ENCODE assay signal across 15 cellular contexts in genomic region chr1:21099034-21099868, GRCh38.
DNase-seq lines count a peak whose midpoint lies in the region; ATAC-seq and TF ChIP-seq lines count a peak whose summit lies in the region.
"Had no signal": no experiment of that assay in that cellular context is flagged by ENCODE, and none has a peak within 500 bp of the region (broad histone marks: within the 10 kb centered on the region; RNA-seq: fewer than 3 reads in every experiment).

No MANE protein-coding gene starts in this region.

- CTCF ChIA-PET in PC-3 (lab: Charles Lee) = no interaction called here

- H3K27me3 ChIP-seq in PC-3 (ENCODE audit: low read length) (no peaks in the 10 kb centered on the region), smooth muscle cell (ENCODE audit: low read depth) (no peaks in the 10 kb centered on the region), H9 (ENCODE audit: insufficient read depth, low read length) (no peaks in the 10 kb centered on the region)

- H3F3A ChIP-seq in PC-3 (ENCODE audit: low read length, unreplicated experiment) = no peaks in the 10 kb centered on the region
- no peaks in the 10 kb centered on the region for H3F3A ChIP-seq in smooth muscle cell (ENCODE audit: low read depth)

- H2BK120ac ChIP-seq in H9 (ENCODE audit: low read depth, low read length, poor library complexity, severe bottlenecking) = no peak overlapping the region

- H3K9me3 ChIP-seq in PC-3 (ENCODE audit: low read length) = no peaks in the 10 kb centered on the region
- H3K9me3 ChIP-seq in smooth muscle cell (replicated peaks; ENCODE audit: low read depth) = no peaks in the 10 kb centered on the region
- no peaks in the 10 kb centered on the region for H3K9me3 ChIP-seq in H9 (ENCODE audit: control insufficient read depth, low read depth, low read length)
- H3K9me3 ChIP-seq: Caco-2 had no signal

- no peak overlapping the region for H4K5ac ChIP-seq in H9 (ENCODE audit: insufficient read length, low read depth, low read length)

- no peak overlapping the region for H3K56ac ChIP-seq in H9 (ENCODE audit: insufficient read length, low read depth, low read length)

- H3K4ac ChIP-seq in H9 (ENCODE audit: low read depth, low read length) = no peak overlapping the region

- H3K9me3 Mint-ChIP-seq in activated T-cell treated with anti-CD3 and anti-CD28 coated beads, Interleukin-2, amount 50 U/mL, for 24 hours = no peaks in the 10 kb centered on the region
- no peaks in the 10 kb centered on the region for H3K9me3 Mint-ChIP-seq in endothelial cell (ENCODE audit: unreplicated experiment)
- peaks cover 2 to 6% of the 10 kb centered on the region in 2 experiments; a peak in 3 of 5 replicates for H3K9me3 Mint-ChIP-seq in H9
- H3K9me3 Mint-ChIP-seq: activated naive CD8-positive, alpha-beta T cell treated with anti-CD3 and anti-CD28 coated beads for 36 hours had no signal

- POLR2A ChIA-PET in PC-3 (lab: Charles Lee; ENCODE audit: unreplicated experiment) = no interaction called here

- H2BK20ac ChIP-seq in H9 (ENCODE audit: low read depth, low read length, poor library complexity, severe bottlenecking) = no peak overlapping the region

- no TSS peak for BruUV-seq in PC-3 (replicated peaks; lab: Mats Ljungman, UMichigan)

- H3K4me2 ChIP-seq in PC-3 (ENCODE audit: low read length) = peak overlapping the region; percentile 39
- H3K4me2 ChIP-seq in smooth muscle cell = no peak overlapping the region
- H3K4me2 ChIP-seq in H9 (ENCODE audit: insufficient read depth, insufficient read length, low read length) = no peak overlapping the region

- H3K4me3 ChIP-seq in PC-3 (ENCODE audit: low read length) (no peak overlapping the region), smooth muscle cell (no peak overlapping the region)
- H3K4me3 ChIP-seq: skin epidermis had no signal

- peak; percentile 81 for ATAC-seq in PC-3
- ATAC-seq in GM18870 (IDR thresholded peaks at IDR 0.05; ENCODE audit: unreplicated experiment) = no peak

- H4K8ac ChIP-seq in H9 (replicated peaks; ENCODE audit: insufficient read length, low read depth, low read length) = no peak overlapping the region

- H2BK5ac ChIP-seq in H9 (ENCODE audit: insufficient read length, low read length) = no peak overlapping the region

- no peak overlapping the region for H4K91ac ChIP-seq in H9 (ENCODE audit: insufficient read length, low read depth, low read length)

- H3K27me3 Mint-ChIP-seq in activated T-cell treated with anti-CD3 and anti-CD28 coated beads, Interleukin-2, amount 50 U/mL, for 24 hours = no peaks in the 10 kb centered on the region
- H3K27me3 Mint-ChIP-seq in endothelial cell (ENCODE audit: unreplicated experiment) (no peaks in the 10 kb centered on the region), H9 (ENCODE audit: low read depth) (no peaks in the 10 kb centered on the region)
- H3K27me3 Mint-ChIP-seq: activated naive CD8-positive, alpha-beta T cell treated with anti-CD3 and anti-CD28 coated beads for 36 hours had no signal

- peak overlapping the region; percentile 57 for H3K27ac Mint-ChIP-seq in activated T-cell treated with anti-CD3 and anti-CD28 coated beads, Interleukin-2, amount 50 U/mL, for 24 hours
- peak overlapping the region; percentile 96 for H3K27ac Mint-ChIP-seq in endothelial cell (ENCODE audit: unreplicated experiment)
- H3K27ac Mint-ChIP-seq in H9 = no peak overlapping the region; a peak in 1 of 7 replicates
- H3K27ac Mint-ChIP-seq: activated naive CD8-positive, alpha-beta T cell treated with anti-CD3 and anti-CD28 coated beads for 36 hours had no signal

- H3K36me3 Mint-ChIP-seq in activated T-cell treated with anti-CD3 and anti-CD28 coated beads, Interleukin-2, amount 50 U/mL, for 24 hours (ENCODE audit: low read depth) = peaks cover 54% of the 10 kb centered on the region
- H3K36me3 Mint-ChIP-seq in endothelial cell (ENCODE audit: low read depth, unreplicated experiment) (peaks cover 24% of the 10 kb centered on the region), H9 (ENCODE audit: insufficient read depth in 1 of 3, low read depth in 3 of 3) (peaks cover 8 to 27% (median 18%) of the 10 kb centered on the region in 3 experiments)

- H3K36me3 ChIP-seq in PC-3 (ENCODE audit: low read depth, low read length) (no peaks in the 10 kb centered on the region), smooth muscle cell (ENCODE audit: low read depth) (peaks cover 6% of the 10 kb centered on the region)
- H3K36me3 ChIP-seq: WERI-Rb-1 had no signal

- peak overlapping the region; percentile 33 for H3K27ac ChIP-seq in PC-3 (ENCODE audit: low read length)
- H3K27ac ChIP-seq in smooth muscle cell (ENCODE audit: low read depth) = peak overlapping the region; percentile 36
- no peak overlapping the region for H3K27ac ChIP-seq in H9 (ENCODE audit: insufficient read length, low read depth, low read length)
- H3K27ac ChIP-seq: WERI-Rb-1 had no signal

- no peak overlapping the region for H3T11ph ChIP-seq in H9 (ENCODE audit: low read length)

- no peak overlapping the region for H3K4me3 Mint-ChIP-seq in activated T-cell treated with anti-CD3 and anti-CD28 coated beads, Interleukin-2, amount 50 U/mL, for 24 hours
- H3K4me3 Mint-ChIP-seq in endothelial cell (ENCODE audit: unreplicated experiment) (peak overlapping the region; percentile 63), H9 (no peak overlapping the region)
- H3K4me3 Mint-ChIP-seq: activated naive CD8-positive, alpha-beta T cell treated with anti-CD3 and anti-CD28 coated beads for 36 hours had no signal

- no peak overlapping the region for H2BK15ac ChIP-seq in H9 (ENCODE audit: low read depth, low read length)

- H3K79me2 ChIP-seq in PC-3 (ENCODE audit: low read length) (no peaks in the 10 kb centered on the region; the same call in 1 of the 2 replicates), smooth muscle cell (ENCODE audit: low read depth) (peaks cover 54% of the 10 kb centered on the region), H9 (ENCODE audit: insufficient read depth, low read length) (peaks cover 2% of the 10 kb centered on the region; the same call in 1 of the 2 replicates)

- H3K79me1 ChIP-seq in H9 (ENCODE audit: insufficient read depth, low read depth, low read length, poor library complexity, severe bottlenecking) = peaks cover 3% of the 10 kb centered on the region

- H3K23me2 ChIP-seq in H9 (ENCODE audit: insufficient read length, low read depth, low read length, poor library complexity, severe bottlenecking) = no peaks in the 10 kb centered on the region

- H3K23ac ChIP-seq in H9 (ENCODE audit: insufficient read length, low read depth, low read length) = no peak overlapping the region

- H3K4me1 ChIP-seq in PC-3 (ENCODE audit: insufficient read depth, low read length) = peaks cover 9% of the 10 kb centered on the region; the same call in 1 of the 2 replicates
- H3K4me1 ChIP-seq in smooth muscle cell (ENCODE audit: low read depth) = peaks cover 5% of the 10 kb centered on the region
- H3K4me1 ChIP-seq in H9 (ENCODE audit: insufficient read depth, low read length) = peaks cover 3% of the 10 kb centered on the region; the same call in 1 of the 2 replicates

- H3K4me1 Mint-ChIP-seq in activated T-cell treated with anti-CD3 and anti-CD28 coated beads, Interleukin-2, amount 50 U/mL, for 24 hours (ENCODE audit: low read depth) = peaks cover 9% of the 10 kb centered on the region
- peaks cover 49% of the 10 kb centered on the region for H3K4me1 Mint-ChIP-seq in endothelial cell (ENCODE audit: unreplicated experiment)
- peaks cover 16 to 17% of the 10 kb centered on the region in 2 experiments for H3K4me1 Mint-ChIP-seq in H9

- no peak overlapping the region for H3K14ac ChIP-seq in H9 (ENCODE audit: insufficient read depth, low read length)

- WGBS in smooth muscle cell (ENCODE audit: low lambda C conversion rate) = 71% methylated on average over 2 of the region's 2 CpGs
- no CpG with 5 or more reads among the region's 2 CpGs for whole genome bisulfite sequencing in H9 (ENCODE audit: extremely low coverage, insufficient read length, low lambda C conversion rate)

- H4K20me1 ChIP-seq in PC-3 (ENCODE audit: low read length) (no peaks in the 10 kb centered on the region), smooth muscle cell (ENCODE audit: low read depth) (peaks cover 60% of the 10 kb centered on the region), H9 (ENCODE audit: control insufficient read depth, insufficient read depth, insufficient read length) (no peaks in the 10 kb centered on the region)

- H2BK12ac ChIP-seq in H9 (ENCODE audit: insufficient read length, low read depth, low read length) = no peak overlapping the region

- H2AFZ ChIP-seq in PC-3 (ENCODE audit: low read length) (no peak overlapping the region), smooth muscle cell (ENCODE audit: low read depth) (no peak overlapping the region), H9 (ENCODE audit: low read length) (no peak overlapping the region)

- no peak for DNase-seq in activated T-cell treated with anti-CD3 and anti-CD28 coated beads, Interleukin-2, amount 50 U/mL, for 24 hours
- DNase-seq in activated T-cell treated with anti-CD3 and anti-CD28 coated beads for 4 hours (no peak), PC-3 (peak; percentile 74), endothelial cell (ENCODE audit: low spot score) (no peak), smooth muscle cell (lab: John Stamatoyannopoulos, UW; ENCODE audit: unreplicated experiment) (no peak), G401 (ENCODE audit: low spot score) (no peak), H9 (no peak)
- DNase-seq: activated naive CD8-positive, alpha-beta T cell treated with anti-CD3 and anti-CD28 coated beads for 36 hours; Caco-2; GOT3; Kasumi-1; NCI-H2081 treated with DMSO at 0.1 percent for 48 hours; WERI-Rb-1 had no signal

- no peak overlapping the region for H2AK5ac ChIP-seq in H9 (ENCODE audit: insufficient read length, low read length)

- H3K9me2 ChIP-seq in PC-3 (replicated peaks; ENCODE audit: low read length) = no peaks in the 10 kb centered on the region

- no peak overlapping the region for H3K18ac ChIP-seq in H9 (ENCODE audit: insufficient read length, low read depth, low read length)

- in situ Hi-C loops in G401 (cut with HindIII; ENCODE audit: low sequenced_read_pairs) = no loop called here

- intact Hi-C loops in PC-3 (cut with micrococcal nuclease) = no loop called here

- no peak overlapping the region for H3K9ac ChIP-seq in PC-3 (ENCODE audit: low read length)
- H3K9ac ChIP-seq in smooth muscle cell (ENCODE audit: low read depth) = no peak overlapping the region
- no peak overlapping the region for H3K9ac ChIP-seq in H9 (ENCODE audit: extremely low read depth, insufficient read length, low read length)

- TF ChIP-seq CTCF in PC-3 (conservative IDR thresholded peaks at IDR 0.05; ENCODE audit: low read depth, low read length) (no peak), endothelial cell (IDR thresholded peaks at IDR 0.05; ENCODE audit: unreplicated experiment) (no peak), smooth muscle cell (IDR thresholded peaks at IDR 0.05; ENCODE audit: borderline replicate concordance, insufficient read depth, poor library complexity, severe bottlenecking) (no peak), H9 (conservative IDR thresholded peaks at IDR 0.05) (no peak)

Comparison
In these comparisons a context has a peak if more than half of its experiments do, and no peak if none do; other contexts are left out.
1. H3K27ac Mint-ChIP-seq: peak in activated T-cell treated with anti-CD3 and anti-CD28 coated beads, Interleukin-2, amount 50 U/mL, for 24 hours (single experiment) and endothelial cell (single experiment); none in H9 (0 of 3).